ENCODE assay signal across 8 cellular contexts in genomic region chr19:5680437-5681368, GRCh38. TPM values are rescaled to one million over a fixed set of nuclear protein-coding genes. Genes with fewer than 3 reads are reported as not detected.
DNase-seq lines count a peak whose midpoint lies in the region; ATAC-seq and TF ChIP-seq lines count a peak whose summit lies in the region.

TSS of gene HSD11B1L (plus strand) at chr19:5681027. CDS start at chr19:5684833, 3,806 bp downstream.
A gene with protein sequence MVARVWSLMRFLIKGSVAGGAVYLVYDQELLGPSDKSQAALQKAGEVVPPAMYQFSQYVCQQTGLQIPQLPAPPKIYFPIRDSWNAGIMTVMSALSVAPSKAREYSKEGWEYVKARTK (minus strand): TSS chr19:5680516. CDS start chr19:5680486, 30 bp downstream.

- DNase-seq in GM12864 (ENCODE audit: low read depth) (peak; percentile 98), NCI-H1417 (lab: John Stamatoyannopoulos, UW) (peak; percentile 94 to 100 (median 100)), SW 1271 (lab: John Stamatoyannopoulos, UW) (peak; percentile 92 to 97), heart left ventricle (peak; percentile 99 to 100 (median 99)), pons (ENCODE audit: low spot score) (peak; percentile 99), type B pancreatic cell (ENCODE audit: extremely low spot score, unreplicated experiment) (peak; percentile 97)

- H3K36me3 Mint-ChIP-seq in type B pancreatic cell, result no peaks in the 10 kb centered on the region

- peak in 1 of 2 donors; percentile 77 for TF ChIP-seq POLR2A in heart left ventricle (IDR thresholded peaks at IDR 0.05)

- peaks cover 0 to 11% (median 3%) of the 10 kb centered on the region in 9 donors for H3K36me3 ChIP-seq in heart left ventricle

- 0 to 1% (median 1%) methylated on average over 77 to 94 of the region's 94 CpGs for WGBS in adipose tissue, 3 donors
- WGBS in heart left ventricle, 4 donors, result 1% methylated on average over 71 to 94 of the region's 94 CpGs

- H3K9me3 Mint-ChIP-seq in type B pancreatic cell, result no peaks in the 10 kb centered on the region

- no peak for TF ChIP-seq CTCF in GM12864 (IDR thresholded peaks at IDR 0.05; ENCODE audit: low read depth, low read length, missing control alignments)
- TF ChIP-seq CTCF in heart left ventricle (IDR thresholded peaks at IDR 0.05), result no peak
- peak; percentile 9 for TF ChIP-seq CTCF in type B pancreatic cell (conservative IDR thresholded peaks at IDR 0.05)

- intact Hi-C loops in heart left ventricle (cut with DNase I), result loop anchor here in 4 of 10 donors (1.0 to 10.0 kb wide), 6 partner anchors 40 to 1854 kb away; partner anchors contain the start of genes SAFB (in 2 of the 4), CATSPERD (in 1 of the 4), DPP9 (in 1 of the 4) and DUS3L (in 1 of the 4)

- no peaks in the 10 kb centered on the region for H3K27me3 ChIP-seq in heart left ventricle

- peak within 1 kb of the TSS; percentile 99 for H3K4me3 Mint-ChIP-seq in type B pancreatic cell

- H3K4me1 Mint-ChIP-seq in type B pancreatic cell (ENCODE audit: unreplicated experiment), result peaks cover 9% of the 10 kb centered on the region

- no peaks in the 10 kb centered on the region for H3K9me3 ChIP-seq in heart left ventricle

- H3K27ac ChIP-seq in adipose tissue (ENCODE audit: low read depth, low read length), result peak within 1 kb of the TSS; percentile 85
- H3K27ac ChIP-seq in heart left ventricle, result peak within 1 kb of the TSS; percentile 74 to 96 (median 90)

- peak within 1 kb of the TSS; percentile 99 for H3K27ac Mint-ChIP-seq in type B pancreatic cell

- ATAC-seq in HG02759 (IDR thresholded peaks at IDR 0.05; ENCODE audit: unreplicated experiment) (peak; percentile 92), heart left ventricle (peak; percentile 93 to 97 (median 94))

- peak within 1 kb of the TSS; percentile 95 for H3K4me3 ChIP-seq in GM12864 (ENCODE audit: low read depth, low read length)
- peak within 1 kb of the TSS; percentile 61 to 99 (median 78) for H3K4me3 ChIP-seq in heart left ventricle

- peaks cover 3% of the 10 kb centered on the region for H3K27me3 Mint-ChIP-seq in type B pancreatic cell

- peaks cover 0 to 30% (median 15%) of the 10 kb centered on the region in 12 donors for H3K4me1 ChIP-seq in heart left ventricle

RNA-seq across cellular contexts. Expression of gene HSD11B1L, which starts in this region (rescaled TPM):
- 1 to 10 TPM; 5.4 to 7.5 (median 6.5) TPM for polyA plus RNA-seq in adipose tissue
- total RNA-seq in heart left ventricle, result 10 to 100 TPM in 2 of 9 donors, 1 to 10 TPM in 7; 3.7 to 14.4 (median 5.2) TPM
- 1 to 10 TPM; 5.4 to 6.6 TPM for polyA plus RNA-seq in heart left ventricle
- total RNA-seq in type B pancreatic cell (ENCODE audit: low replicate concordance), result 6.2 and 11.0 TPM in 2 replicates

RNA-seq across cellular contexts. Expression of the second gene that starts in this region (rescaled TPM):
- 100 to 1,000 TPM in 1 of 3 donors, 10 to 100 TPM in 2; 53.6 to 120 (median 96.2) TPM for polyA plus RNA-seq in adipose tissue
- total RNA-seq in heart left ventricle, result 100 to 1,000 TPM; 103 to 149 (median 123) TPM
- 100 to 1,000 TPM; 178 to 435 TPM for polyA plus RNA-seq in heart left ventricle
- 42.2 and 50.0 TPM in 2 replicates for total RNA-seq in type B pancreatic cell (ENCODE audit: low replicate concordance)

Comparison
In these comparisons a context has a peak if more than half of its experiments do, and no peak if none do; other contexts are left out.
1. Peak in every context shown above with its lines: DNase-seq, ATAC-seq, H3K4me3 ChIP-seq and H3K27ac ChIP-seq.